In genomic region chr17:18984273-18985114, GRCh38 we compare ENCODE assay signal across 22 cellular contexts. TPM values are rescaled to one million over a fixed set of nuclear protein-coding genes. Genes with fewer than 3 reads are reported as not detected.
"Had no signal": no experiment of that assay in that cellular context is flagged by ENCODE, and none has a peak within 500 bp of the region (broad histone marks: within the 10 kb centered on the region; RNA-seq: fewer than 3 reads in every experiment).

No MANE protein-coding gene starts in this region.

- FAIRE-seq: endometrium, keratinocyte had no signal

- H3K27ac ChIP-seq: esophagus muscularis mucosa, gastroesophageal sphincter, left lung, right lobe of liver, tibial artery, upper lobe of left lung, uterus had no signal

- H3K36me3 ChIP-seq: upper lobe of left lung, uterus had no signal

- H3K9me3 ChIP-seq: esophagus muscularis mucosa, gastroesophageal sphincter, left lung, right lobe of liver, tibial artery, upper lobe of left lung, uterus had no signal

- H3K4me3 ChIP-seq: esophagus muscularis mucosa, gastroesophageal sphincter, left lung, lung, right lobe of liver, tibial artery, upper lobe of left lung, uterus had no signal

- DNase-seq: effector memory CD4-positive, alpha-beta T cell; foreskin fibroblast; glutamatergic neuron; immature natural killer cell; mesenchymal stem cell; naive thymus-derived CD4-positive, alpha-beta T cell; nephron progenitor cell; right lobe of liver; stimulated activated CD4-positive, alpha-beta T cell treated with anti-CD3 and anti-CD28 coated beads, Interleukin-4, amount 100 ng/mL, for 24 hours; tibial artery; upper lobe of left lung; uterus had no signal

- ATAC-seq: gastroesophageal sphincter; left lung; naive thymus-derived CD4-positive, alpha-beta T cell; right lobe of liver; stimulated activated memory B cell treated with anti-CD40 and anti-IgM and Interleukin-4, amounts not matched to agents 10 μg/mL and 1 μg/mL and 100 μg/mL, for 72 hours had no signal

- H3K4me1 ChIP-seq: esophagus muscularis mucosa, gastroesophageal sphincter, tibial artery, uterus had no signal

- H3K27me3 ChIP-seq: esophagus muscularis mucosa, gastroesophageal sphincter, left lung, right lobe of liver, tibial artery, upper lobe of left lung, uterus had no signal

RNA-seq across cellular contexts. Expression of gene SLC5A10, which starts 32.5 kb away (rescaled TPM):
- total RNA-seq: esophagus muscularis mucosa, gastroesophageal sphincter, left lung, osteocyte, posterior vena cava, temporal lobe, upper lobe of left lung, uterus had no signal
